Comparison of ENCODE assay signal across 19 cellular contexts in genomic region chr4:5919571-5919970, GRCh38. TPM values are rescaled to one million over a fixed set of nuclear protein-coding genes. Genes with fewer than 3 reads are reported as not detected.
"Had no signal": no experiment of that assay in that cellular context is flagged by ENCODE, and none has a peak within 500 bp of the region (broad histone marks: within the 10 kb centered on the region; RNA-seq: fewer than 3 reads in every experiment).

No MANE protein-coding gene starts in this region.

- H3K9me3 ChIP-seq: colonic mucosa, gastroesophageal sphincter, heart left ventricle, left lung, lower lobe of right lung had no signal

- DNase-seq: colonic mucosa; cortex of kidney; effector CD8-positive, alpha-beta T cell; effector memory CD8-positive, alpha-beta T cell; foreskin keratinocyte; heart left ventricle; hippocampal formation; left cardiac atrium; left lung; left ventricle myocardium superior; lower lobe of right lung; mesenchymal stem cell; midbrain had no signal

- H3K27me3 ChIP-seq: colonic mucosa, foreskin keratinocyte had no signal

- H3K4me1 ChIP-seq: colonic mucosa, esophagus muscularis mucosa, foreskin keratinocyte, gastroesophageal sphincter, heart left ventricle, left lung, lower lobe of right lung had no signal

- ATAC-seq: effector memory CD8-positive, alpha-beta T cell; foreskin keratinocyte; gastroesophageal sphincter; heart left ventricle; left cardiac atrium; left lung; left ventricle myocardium superior; lower lobe of right lung had no signal

- H3K36me3 ChIP-seq: colonic mucosa, esophagus muscularis mucosa, gastroesophageal sphincter, heart left ventricle, left lung, lower lobe of right lung had no signal

- H3K4me3 ChIP-seq: colonic mucosa, esophagus muscularis mucosa, gastroesophageal sphincter, heart left ventricle, left lung, lower lobe of right lung had no signal

- FAIRE-seq: endothelial cell of umbilical vein, frontal cortex, islet of Langerhans had no signal

- H3K27ac ChIP-seq: colonic mucosa, esophagus muscularis mucosa, foreskin keratinocyte, gastroesophageal sphincter, heart left ventricle, left lung, lower lobe of right lung had no signal

RNA-seq across cellular contexts. Expression of gene CRMP1, which starts 26.7 kb away (rescaled TPM):
- total RNA-seq: endothelial cell of umbilical vein, foreskin keratinocyte, mononuclear cell had no signal
- polyA plus RNA-seq: foreskin keratinocyte had no signal
